ENCODE assay signal across 8 cellular contexts in the genomic region with DNA sequence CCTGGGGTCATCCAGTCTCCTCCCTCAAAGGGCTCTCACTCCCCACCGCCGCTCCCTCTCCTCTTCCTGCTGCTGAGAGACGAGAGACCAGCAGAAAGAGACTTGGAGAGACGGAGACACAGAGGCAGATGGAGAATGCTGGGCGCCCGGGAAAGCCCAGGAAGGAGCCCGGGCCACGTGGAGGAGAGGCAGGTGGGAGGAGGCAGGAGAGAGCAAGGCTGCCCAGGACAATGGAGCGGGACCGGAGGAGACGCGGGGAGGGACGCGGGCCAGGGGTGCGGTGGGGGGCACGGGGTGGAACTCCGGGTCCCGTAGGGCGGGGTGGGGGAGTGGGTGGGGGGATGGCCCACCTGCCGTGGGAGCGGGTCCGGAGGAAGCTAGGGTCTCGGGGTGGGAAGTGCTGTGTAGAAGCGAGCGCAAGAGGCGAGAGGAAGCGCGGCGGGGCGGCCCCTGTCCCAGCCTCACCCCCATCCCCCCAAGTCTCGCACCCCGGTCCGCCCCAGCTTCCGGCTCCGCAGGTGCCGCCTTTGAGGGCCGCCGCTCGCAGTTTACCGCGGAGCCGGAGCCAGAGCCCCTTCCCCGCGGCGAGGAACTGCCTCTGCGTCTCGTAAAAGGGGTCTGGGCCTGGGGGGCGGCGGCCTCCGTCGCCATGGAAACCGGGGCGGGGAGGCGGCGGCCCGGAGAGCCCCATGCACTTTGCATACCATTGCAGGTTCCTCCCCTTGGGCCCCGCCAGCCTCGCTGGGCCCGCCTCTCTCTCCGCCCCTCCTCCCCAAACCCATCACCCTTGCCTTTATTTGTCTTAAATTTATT. TPM values are rescaled to one million over a fixed set of nuclear protein-coding genes. Genes with fewer than 3 reads are reported as not detected.
DNase-seq lines count a peak whose midpoint lies in the region; ATAC-seq and TF ChIP-seq lines count a peak whose summit lies in the region.

No MANE protein-coding gene starts in this region.

- H3K27me3 ChIP-seq in AG04450 (ENCODE audit: control insufficient read depth, insufficient read depth, low read length) (no peaks in the 10 kb centered on the region), body of pancreas (no peaks in the 10 kb centered on the region)

- H3K4me3 ChIP-seq in AG04450 (ENCODE audit: low read depth, low read length) (peak overlapping the region; percentile 53), body of pancreas (no peak overlapping the region)

- TF ChIP-seq POLR2A in body of pancreas (IDR thresholded peaks at IDR 0.05) (no peak), GM18505 (IDR thresholded peaks at IDR 0.05; ENCODE audit: borderline replicate concordance, extremely low read depth, insufficient read depth, insufficient read length) (no peak)

- DNase-seq in AG04450 (ENCODE audit: low read depth, low spot score) = no peak
- peak; percentile 30 for DNase-seq in HCEC 1CT
- peak; percentile 55 for DNase-seq in T-helper 22 cell (ENCODE audit: low read depth)
- peak in 2 of 4 donors; percentile 51 to 59 for DNase-seq in body of pancreas
- peak; percentile 70 for DNase-seq in kidney tubule cell (ENCODE audit: low spot score)
- DNase-seq in stimulated activated CD4-positive, alpha-beta T cell treated with anti-CD3 and anti-CD28 coated beads, TNF-alpha, amount 100 ng/mL, for 48 hours (ENCODE audit: low read depth in 3 of 3) = peak in 2 of 3 donors; percentile 20 to 48
- no peak for DNase-seq in superior temporal gyrus (ENCODE audit: extremely low spot score)

- ATAC-seq in body of pancreas (peak; percentile 57), GM18505 (IDR thresholded peaks at IDR 0.05; ENCODE audit: unreplicated experiment) (no peak)

- no peaks in the 10 kb centered on the region for H3K36me3 ChIP-seq in body of pancreas (replicated peaks in 1 of 2; ENCODE audit: insufficient read depth in 1 of 2, low read depth in 2 of 2)

- WGBS in body of pancreas, 2 donors = 5 to 10% methylated on average over 22 to 60 of the region's 60 CpGs

- intact Hi-C loops in body of pancreas (cut with DNase I) = no loop called here

- H3K4me1 ChIP-seq in body of pancreas = peaks cover 27% of the 10 kb centered on the region

- CTCF ChIA-PET in AG04450 (lab: Charles Lee) = interaction anchor here (0.6 kb wide), 1 partner anchor 13 kb away, joined by 3 read pairs; no protein-coding TSS in a partner anchor

- POLR2A ChIA-PET in AG04450 (lab: Yijun Ruan, JAX) = no interaction called here

- H3K27ac ChIP-seq in AG04450 (ENCODE audit: low read depth, low read length) (no peak overlapping the region), body of pancreas (peak overlapping the region in 3 of 4 donors; percentile 37 to 69 (median 38))

- TF ChIP-seq CTCF in AG04450 (IDR thresholded peaks at IDR 0.05; ENCODE audit: low read depth, low read length) (no peak), body of pancreas (IDR thresholded peaks at IDR 0.05) (no peak)

- H3K9me3 ChIP-seq in AG04450 (ENCODE audit: control insufficient read depth, insufficient read depth, low read length) = no peaks in the 10 kb centered on the region; the same call in 1 of the 2 replicates
- H3K9me3 ChIP-seq in body of pancreas = no peaks in the 10 kb centered on the region

RNA-seq across cellular contexts. Expression of a gene that starts 11.7 kb away (rescaled TPM):
- polyA plus RNA-seq in AG04450 (2011; rRNA removed) = 19.1 and 26.0 TPM in 2 replicates
- polyA minus RNA-seq in AG04450 (2011; rRNA and poly(A)+ RNA removed) = 40.4 and 54.9 TPM in 2 replicates
- total RNA-seq in body of pancreas = 10 to 100 TPM; 19.5 to 26.7 TPM

RNA-seq across cellular contexts. Expression of a gene that starts 44.9 kb away (rescaled TPM):
- polyA plus RNA-seq in AG04450 (2011; rRNA removed) = 6.7 and 9.5 TPM in 2 replicates
- 4.5 and 4.6 TPM in 2 replicates for polyA minus RNA-seq in AG04450 (2011; rRNA and poly(A)+ RNA removed)
- total RNA-seq in body of pancreas = 10 to 100 TPM; 15.3 to 31.3 TPM

Comparison
In these comparisons a context has a peak if more than half of its experiments do, and no peak if none do; other contexts are left out.
1. DNase-seq: peak in HCEC 1CT (single experiment), T-helper 22 cell (single experiment), kidney tubule cell (single experiment) and stimulated activated CD4-positive, alpha-beta T cell treated with anti-CD3 and anti-CD28 coated beads, TNF-alpha, amount 100 ng/mL, for 48 hours (2 of 3); none in AG04450 (single experiment) and superior temporal gyrus (single experiment).